15 cellular contexts compared by ENCODE assay signal in the genomic region with DNA sequence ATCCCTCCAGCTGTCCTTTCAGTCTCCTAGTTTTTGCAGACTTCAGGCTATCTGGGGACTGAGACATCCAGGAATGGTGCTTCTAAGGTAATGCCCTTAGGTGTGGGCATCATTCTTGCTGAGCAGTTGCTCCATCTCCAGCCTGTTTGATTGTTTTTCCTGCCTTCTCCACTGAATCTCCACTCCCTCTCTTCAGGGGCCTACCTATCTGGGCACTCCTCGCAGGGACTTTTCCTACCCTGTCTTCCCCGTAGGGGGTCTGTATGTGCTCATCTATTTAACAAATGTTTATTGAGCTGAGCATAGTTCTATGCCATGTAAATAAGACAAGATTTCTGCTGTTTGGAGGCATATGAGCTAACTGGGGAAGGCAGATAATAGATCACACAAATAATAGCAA. TPM values are rescaled to one million over a fixed set of nuclear protein-coding genes. Genes with fewer than 3 reads are reported as not detected.
DNase-seq lines count a peak whose midpoint lies in the region; ATAC-seq and TF ChIP-seq lines count a peak whose summit lies in the region.
"Had no signal": no experiment of that assay in that cellular context is flagged by ENCODE, and none has a peak within 500 bp of the region (broad histone marks: within the 10 kb centered on the region; RNA-seq: fewer than 3 reads in every experiment).

No MANE protein-coding gene starts in this region.

- in situ Hi-C loops in mammary epithelial cell (cut with MboI; ENCODE audit: low sequenced_read_pairs in 2 of 2): no loop called here

- H2AFZ ChIP-seq in mammary epithelial cell (ENCODE audit: low read depth, low read length) (peak overlapping the region; percentile 78), H9 (ENCODE audit: low read length) (no peak overlapping the region)

- dilution Hi-C loops in mammary epithelial cell (cut with HindIII; ENCODE audit: low sequenced_read_pairs): no loop called here

- H4K8ac ChIP-seq in H9 (replicated peaks; ENCODE audit: insufficient read length, low read depth, low read length): no peak overlapping the region

- H2BK120ac ChIP-seq in H9 (ENCODE audit: low read depth, low read length, poor library complexity, severe bottlenecking): no peak overlapping the region

- H3K27me3 Mint-ChIP-seq in stimulated activated naive B cell treated with anti-CD40 and anti-IgM and Interleukin-4, amounts not matched to agents 10 μg/mL and 1 μg/mL and 100 μg/mL, for 72 hours: no peaks in the 10 kb centered on the region
- no peaks in the 10 kb centered on the region for H3K27me3 Mint-ChIP-seq in H9 (ENCODE audit: low read depth)

- H3K9ac ChIP-seq in mammary epithelial cell (ENCODE audit: insufficient read depth, low read length): no peak overlapping the region
- H3K9ac ChIP-seq in H9 (ENCODE audit: extremely low read depth, insufficient read length, low read length): no peak overlapping the region

- H3K4me3 Mint-ChIP-seq in stimulated activated naive B cell treated with anti-CD40 and anti-IgM and Interleukin-4, amounts not matched to agents 10 μg/mL and 1 μg/mL and 100 μg/mL, for 72 hours: peak overlapping the region in 1 of 2 donors; percentile 49
- no peak overlapping the region for H3K4me3 Mint-ChIP-seq in H9

- H3K4me2 ChIP-seq in mammary epithelial cell (ENCODE audit: insufficient read depth, low read depth, low read length): no peak overlapping the region
- no peak overlapping the region for H3K4me2 ChIP-seq in H9 (ENCODE audit: insufficient read depth, insufficient read length, low read length)

- no peak overlapping the region for H2AK5ac ChIP-seq in H9 (ENCODE audit: insufficient read length, low read length)

- H3K27ac ChIP-seq in left ventricle myocardium inferior (replicated peaks): peak overlapping the region; percentile 98
- H3K27ac ChIP-seq in VCaP: peak overlapping the region; percentile 63
- no peak overlapping the region for H3K27ac ChIP-seq in mammary epithelial cell (ENCODE audit: insufficient read depth, low read depth, low read length)
- H3K27ac ChIP-seq in H9 (ENCODE audit: insufficient read length, low read depth, low read length): no peak overlapping the region
- H3K27ac ChIP-seq: epithelial cell of prostate, ovary had no signal

- intact Hi-C loops in left ventricle myocardium inferior (cut with micrococcal nuclease) (no loop called here), left cardiac atrium (cut with DNase I) (no loop called here), mammary epithelial cell (cut with micrococcal nuclease) (no loop called here)

- H2BK20ac ChIP-seq in H9 (ENCODE audit: low read depth, low read length, poor library complexity, severe bottlenecking): no peak overlapping the region

- H3K23ac ChIP-seq in H9 (ENCODE audit: insufficient read length, low read depth, low read length): no peak overlapping the region

- no peak overlapping the region for H2BK5ac ChIP-seq in H9 (ENCODE audit: insufficient read length, low read length)

- BruUV-seq in mammary epithelial cell (replicated peaks; lab: Mats Ljungman, UMichigan): no TSS peak

- H3K36me3 ChIP-seq in left ventricle myocardium inferior: peaks cover 9% of the 10 kb centered on the region
- peaks cover 3% of the 10 kb centered on the region for H3K36me3 ChIP-seq in mammary epithelial cell (ENCODE audit: insufficient read depth, low read length)
- H3K36me3 ChIP-seq: ovary had no signal

- H3K27me3 ChIP-seq in left ventricle myocardium inferior (ENCODE audit: low read depth) (no peaks in the 10 kb centered on the region), mammary epithelial cell (ENCODE audit: insufficient read depth, low read length) (no peaks in the 10 kb centered on the region), H9 (ENCODE audit: insufficient read depth, low read length) (no peaks in the 10 kb centered on the region)
- H3K27me3 ChIP-seq: ovary had no signal

- no peak overlapping the region for H4K5ac ChIP-seq in H9 (ENCODE audit: insufficient read length, low read depth, low read length)

- no peak overlapping the region for H3K14ac ChIP-seq in H9 (ENCODE audit: insufficient read depth, low read length)

- no peaks in the 10 kb centered on the region for H3K9me3 Mint-ChIP-seq in stimulated activated naive B cell treated with anti-CD40 and anti-IgM and Interleukin-4, amounts not matched to agents 10 μg/mL and 1 μg/mL and 100 μg/mL, for 72 hours
- H3K9me3 Mint-ChIP-seq in H9: 0 out of 5 replicates have a peak, but pooled peaks cover 0 to 2% of the 10 kb centered on the region in 2 experiments

- 100% methylated on average over 2 of the region's 2 CpGs for WGBS in mammary epithelial cell (ENCODE audit: low coverage, missing lambda C conversion rate)
- WGBS in H9 (ENCODE audit: extremely low coverage, insufficient read length, low lambda C conversion rate): no CpG with 5 or more reads among the region's 2 CpGs

- no peak overlapping the region for H2BK15ac ChIP-seq in H9 (ENCODE audit: low read depth, low read length)

- no peak overlapping the region for H2BK12ac ChIP-seq in H9 (ENCODE audit: insufficient read length, low read depth, low read length)

- peaks cover 28 to 40% of the 10 kb centered on the region in 2 donors for H3K4me1 Mint-ChIP-seq in stimulated activated naive B cell treated with anti-CD40 and anti-IgM and Interleukin-4, amounts not matched to agents 10 μg/mL and 1 μg/mL and 100 μg/mL, for 72 hours
- H3K4me1 Mint-ChIP-seq in H9: peaks cover 18 to 20% of the 10 kb centered on the region in 2 experiments

- no peak overlapping the region for H3K4ac ChIP-seq in H9 (ENCODE audit: low read depth, low read length)

- H3K79me2 ChIP-seq in mammary epithelial cell (ENCODE audit: insufficient read depth, low read length): peaks cover 12% of the 10 kb centered on the region
- H3K79me2 ChIP-seq in H9 (ENCODE audit: insufficient read depth, low read length): no peaks in the 10 kb centered on the region

- no peak overlapping the region for H3T11ph ChIP-seq in H9 (ENCODE audit: low read length)

- no peaks in the 10 kb centered on the region for H4K20me1 ChIP-seq in mammary epithelial cell (ENCODE audit: insufficient read depth, low read length)
- no peaks in the 10 kb centered on the region for H4K20me1 ChIP-seq in H9 (ENCODE audit: control insufficient read depth, insufficient read depth, insufficient read length)

- peaks cover 12 to 15% of the 10 kb centered on the region in 2 donors for H3K36me3 Mint-ChIP-seq in stimulated activated naive B cell treated with anti-CD40 and anti-IgM and Interleukin-4, amounts not matched to agents 10 μg/mL and 1 μg/mL and 100 μg/mL, for 72 hours
- peaks cover 3 to 11% (median 6%) of the 10 kb centered on the region in 3 experiments for H3K36me3 Mint-ChIP-seq in H9 (ENCODE audit: insufficient read depth in 1 of 3, low read depth in 3 of 3)

- H3K18ac ChIP-seq in H9 (ENCODE audit: insufficient read length, low read depth, low read length): no peak overlapping the region

- H3K27ac Mint-ChIP-seq in stimulated activated naive B cell treated with anti-CD40 and anti-IgM and Interleukin-4, amounts not matched to agents 10 μg/mL and 1 μg/mL and 100 μg/mL, for 72 hours: peak overlapping the region; percentile 63
- no peak overlapping the region for H3K27ac Mint-ChIP-seq in H9

- H3K4me3 ChIP-seq in left ventricle myocardium inferior (peak overlapping the region; percentile 59), mammary epithelial cell (replicated peaks in 1 of 3; ENCODE audit: insufficient read depth in 1 of 3, low read depth in 2 of 3, low read length in 3 of 3) (no peak overlapping the region)
- H3K4me3 ChIP-seq: ovary had no signal

- CTCF ChIA-PET in mammary epithelial cell (lab: Charles Lee; ENCODE audit: low non-redundant PET): no interaction called here

- H3K9me3 ChIP-seq in left ventricle myocardium inferior (replicated peaks) (no peaks in the 10 kb centered on the region), mammary epithelial cell (replicated peaks; ENCODE audit: insufficient read depth, low read length) (no peaks in the 10 kb centered on the region), H9 (ENCODE audit: control insufficient read depth, low read depth, low read length) (no peaks in the 10 kb centered on the region)
- H3K9me3 ChIP-seq: ovary had no signal

- H4K91ac ChIP-seq in H9 (ENCODE audit: insufficient read length, low read depth, low read length): no peak overlapping the region

- no peaks in the 10 kb centered on the region for H3K79me1 ChIP-seq in H9 (ENCODE audit: insufficient read depth, low read depth, low read length, poor library complexity, severe bottlenecking)

- ATAC-seq in left cardiac atrium: no peak
- no peak for ATAC-seq in stimulated activated naive B cell treated with anti-CD40 and anti-IgM and Interleukin-4, amounts not matched to agents 10 μg/mL and 1 μg/mL and 100 μg/mL, for 72 hours (replicated peaks)

- H3K23me2 ChIP-seq in H9 (ENCODE audit: insufficient read length, low read depth, low read length, poor library complexity, severe bottlenecking): peaks cover 10% of the 10 kb centered on the region

- peaks cover 53% of the 10 kb centered on the region for H3K4me1 ChIP-seq in left ventricle myocardium inferior
- peaks cover 29% of the 10 kb centered on the region for H3K4me1 ChIP-seq in mammary epithelial cell (ENCODE audit: insufficient read depth, low read length)
- H3K4me1 ChIP-seq in H9 (ENCODE audit: insufficient read depth, low read length): no peaks in the 10 kb centered on the region

- DNase-seq in left ventricle myocardium inferior: no peak
- no peak for DNase-seq in left cardiac atrium
- no peak for DNase-seq in mammary epithelial cell
- DNase-seq in stimulated activated naive B cell treated with anti-CD40 and anti-IgM and Interleukin-4, amounts not matched to agents 10 μg/mL and 1 μg/mL and 100 μg/mL, for 72 hours: no peak
- DNase-seq in H9: no peak
- no peak for DNase-seq in NCI-H2107 treated with DMSO at 0.1 percent for 48 hours (lab: John Stamatoyannopoulos, UW; ENCODE audit: unreplicated experiment)
- DNase-seq: activated gamma-delta T cell; NCI-H345; NK-92 treated with Interleukin-12 subunit alpha and Interleukin-12 subunit beta, amount 100 ng/mL, for 24 hours; stimulated activated CD4-positive, alpha-beta T cell treated with anti-CD3 and anti-CD28 coated beads, Interleukin-2, amount 100 ng/mL, for 24 hours had no signal

- H3K56ac ChIP-seq in H9 (ENCODE audit: insufficient read length, low read depth, low read length): no peak overlapping the region

- TF ChIP-seq CTCF in left ventricle myocardium inferior (IDR thresholded peaks at IDR 0.05; ENCODE audit: borderline replicate concordance) (no peak), VCaP (conservative IDR thresholded peaks at IDR 0.05) (no peak), mammary epithelial cell (conservative IDR thresholded peaks at IDR 0.05 in 1 of 2, IDR thresholded peaks at IDR 0.05 in 1 of 2; ENCODE audit: extremely low read depth in 1 of 2, insufficient read depth in 1 of 2, low read depth in 1 of 2, low read length in 2 of 2) (no peak), H9 (conservative IDR thresholded peaks at IDR 0.05) (no peak)

RNA-seq across cellular contexts. Expression of gene FITM1, which starts 2.5 kb away (rescaled TPM):
- total RNA-seq in left ventricle myocardium inferior: 148 TPM
- 100 to 1,000 TPM; 103 to 131 TPM for total RNA-seq in left cardiac atrium
- total RNA-seq in mammary epithelial cell: under 1 TPM in 1 of 2 donors, not detected in 1; 0.33 TPM
- polyA plus RNA-seq in mammary epithelial cell: 0.08 TPM
- not detected for polyA minus RNA-seq in mammary epithelial cell
- total RNA-seq in H9 (2021): 0.31 and 0.72 TPM in 2 replicates
- total RNA-seq: RPMI7951, temporal lobe had no signal

RNA-seq across cellular contexts. Expression of gene PSME1, which starts 3.0 kb away (rescaled TPM):
- total RNA-seq in left ventricle myocardium inferior (108 TPM), left cardiac atrium (100 to 1,000 TPM in 1 of 2 donors, 10 to 100 TPM in 1; 91.6 to 103 TPM), mammary epithelial cell (10 to 100 TPM; 35.8 to 85.1 TPM), H9 (2021) (109 TPM in 2 replicates)
- 83.9 TPM for polyA plus RNA-seq in mammary epithelial cell
- 82.8 TPM for polyA minus RNA-seq in mammary epithelial cell

RNA-seq across cellular contexts. Expression of gene EMC9, which starts 8.4 kb away (rescaled TPM):
- total RNA-seq in left ventricle myocardium inferior (14.5 TPM), left cardiac atrium (10 to 100 TPM; 14.3 to 22.0 TPM), mammary epithelial cell (10 to 100 TPM in 1 of 2 donors, 1 to 10 TPM in 1; 9.0 to 20.5 TPM), H9 (2021) (52.9 and 55.9 TPM in 2 replicates)
- 19.6 TPM for polyA plus RNA-seq in mammary epithelial cell
- 1.8 TPM for polyA minus RNA-seq in mammary epithelial cell

RNA-seq across cellular contexts. Expression of gene PSME2, which starts 13.4 kb away (rescaled TPM):
- total RNA-seq in left ventricle myocardium inferior: 89.7 TPM
- 10 to 100 TPM; 65.5 to 84.2 TPM for total RNA-seq in left cardiac atrium
- total RNA-seq in mammary epithelial cell: 10 to 100 TPM; 33.7 to 96.3 TPM
- 99.2 TPM for polyA plus RNA-seq in mammary epithelial cell
- polyA minus RNA-seq in mammary epithelial cell: 61.9 TPM
- 125 and 126 TPM in 2 replicates for total RNA-seq in H9 (2021)

RNA-seq across cellular contexts. Expression of gene RNF31, which starts 14.3 kb away (rescaled TPM):
- 34.8 TPM for total RNA-seq in left ventricle myocardium inferior
- 10 to 100 TPM; 31.6 to 41.7 TPM for total RNA-seq in left cardiac atrium
- 10 to 100 TPM; 35.3 to 52.1 TPM for total RNA-seq in mammary epithelial cell
- polyA plus RNA-seq in mammary epithelial cell: 14.4 TPM
- polyA minus RNA-seq in mammary epithelial cell: 189 TPM
- total RNA-seq in H9 (2021): 67.8 and 87.3 TPM in 2 replicates

Comparison
In these comparisons a context has a peak if more than half of its experiments do, and no peak if none do; other contexts are left out.
1. H3K27ac ChIP-seq: peak in left ventricle myocardium inferior (single experiment) and VCaP (single experiment); none in mammary epithelial cell (single experiment) and H9 (single experiment).
2. RNA of gene FITM1, which starts 2.5 kb away (total RNA-seq): 148 TPM in left ventricle myocardium inferior (single experiment) and 103 to 131 TPM in left cardiac atrium; 0.31 to 0.72 TPM in H9 and 0.33 TPM in mammary epithelial cell; every median in the first group is over 10 times any median in the second.